In the genomic region with DNA sequence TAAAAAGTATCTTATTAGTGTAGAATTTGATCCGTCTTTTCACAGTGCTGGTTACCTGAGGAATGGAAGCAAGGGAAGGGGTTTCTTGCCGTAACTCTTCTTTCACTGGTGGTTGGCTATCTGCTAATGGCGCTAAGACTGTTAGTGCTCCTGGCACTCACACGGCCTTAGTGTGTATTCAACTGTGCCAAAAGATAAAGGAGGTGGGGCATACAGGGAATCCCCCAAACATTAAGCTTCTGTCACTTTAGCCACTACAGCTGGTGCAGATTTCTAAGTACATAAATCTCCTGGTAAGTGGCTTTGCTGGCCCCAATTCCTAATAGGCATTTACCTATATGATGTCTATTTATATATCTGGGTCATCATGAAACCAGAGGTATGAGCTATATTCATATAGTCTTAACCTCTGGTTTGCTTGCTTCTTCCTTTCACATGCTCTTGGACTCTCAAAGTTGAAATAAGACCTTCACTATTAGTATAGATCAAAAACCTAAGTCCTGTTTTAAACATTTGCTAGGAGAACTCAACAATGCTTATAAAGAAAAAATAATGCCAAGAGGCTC, we compare ENCODE assay signal across 30 cellular contexts.
DNase-seq lines count a peak whose midpoint lies in the region; ATAC-seq, FAIRE-seq and TF ChIP-seq lines count a peak whose summit lies in the region.
"Had no signal": no experiment of that assay in that cellular context is flagged by ENCODE, and none has a peak within 500 bp of the region (broad histone marks: within the 10 kb centered on the region; RNA-seq: fewer than 3 reads in every experiment).

No MANE protein-coding gene starts in this region.

- no peak for FAIRE-seq in pancreas (lab: Jason Lieb, UNC)
- FAIRE-seq: endometrium, G401.6, keratinocyte had no signal

- no peak overlapping the region for H3K27ac ChIP-seq in pancreas
- H3K27ac ChIP-seq: BLaER1 treated with 17β-estradiol and CSF1 and Interleukin-3, amounts not matched to agents 10 nM and 100 nM; brain microvascular endothelial cell; dorsolateral prefrontal cortex; esophagus squamous epithelium; foreskin keratinocyte; heart right ventricle; left ventricle myocardium inferior; transverse colon; VCaP had no signal

- no peak for TF ChIP-seq CTCF in pancreas (IDR thresholded peaks at IDR 0.05)

- no peak overlapping the region for H3K4me3 ChIP-seq in pancreas
- H3K4me3 ChIP-seq: BLaER1 treated with 17β-estradiol and CSF1 and Interleukin-3, amounts not matched to agents 10 nM and 100 nM; dorsolateral prefrontal cortex; esophagus squamous epithelium; heart right ventricle; left ventricle myocardium inferior; transverse colon had no signal

- H3K36me3 ChIP-seq in pancreas, result no peaks in the 10 kb centered on the region
- H3K36me3 ChIP-seq: BLaER1 treated with 17β-estradiol and CSF1 and Interleukin-3, amounts not matched to agents 10 nM and 100 nM; brain microvascular endothelial cell; esophagus squamous epithelium; heart right ventricle; left ventricle myocardium inferior; transverse colon had no signal

- peaks cover 0 to 5% (median 0%) of the 10 kb centered on the region in 3 donors for H3K4me1 ChIP-seq in pancreas
- H3K4me1 ChIP-seq: BLaER1 treated with 17β-estradiol and CSF1 and Interleukin-3, amounts not matched to agents 10 nM and 100 nM; esophagus squamous epithelium; foreskin keratinocyte; heart right ventricle; left ventricle myocardium inferior; transverse colon had no signal

- WGBS in pancreas, 2 donors, result 26 to 34% methylated on average over 4 of the region's 4 CpGs

- H3K9me3 ChIP-seq in pancreas, result no peaks in the 10 kb centered on the region
- H3K9me3 ChIP-seq: BLaER1 treated with 17β-estradiol and CSF1 and Interleukin-3, amounts not matched to agents 10 nM and 100 nM; esophagus squamous epithelium; heart right ventricle; left ventricle myocardium inferior; transverse colon had no signal

- DNase-seq in NCI-H524 treated with DMSO at 0.1 percent for 48 hours (lab: John Stamatoyannopoulos, UW) (peak; percentile 74), pancreas (no peak), NOMO-1 treated with dmso at 0.1 percent for 144 hours (lab: John Stamatoyannopoulos, UW; ENCODE audit: unreplicated experiment) (no peak), SK-N-DZ (ENCODE audit: low spot score) (no peak)
- no peak for DNase-seq in stimulated activated CD4-positive, alpha-beta T cell treated with anti-CD3 and anti-CD28 coated beads, Interleukin-2, amount 100 ng/mL, for 48 hours
- DNase-seq: activated CD4-positive, alpha-beta T cell treated with anti-CD3 and anti-CD28 coated beads for 48 hours; amygdala; brain microvascular endothelial cell; DMS53; dorsolateral prefrontal cortex; esophagus squamous epithelium; foreskin keratinocyte; heart right ventricle; Karpas-422; left ventricle myocardium inferior; mesenchymal stem cell; NCI-H2171; NCI-H510A; Right ventricle myocardium superior; stimulated activated CD4-positive, alpha-beta T cell treated with anti-CD3 and anti-CD28 coated beads, Interleukin-4, amount 100 ng/mL, for 4 hours; transverse colon had no signal

- H3K27me3 ChIP-seq in pancreas, result peaks cover 0 to 4% (median 0%) of the 10 kb centered on the region in 4 donors
- H3K27me3 ChIP-seq: BLaER1 treated with 17β-estradiol and CSF1 and Interleukin-3, amounts not matched to agents 10 nM and 100 nM; brain microvascular endothelial cell; esophagus squamous epithelium; foreskin keratinocyte; transverse colon had no signal

- ATAC-seq in GM18511 (IDR thresholded peaks at IDR 0.05; ENCODE audit: unreplicated experiment) (peak; percentile 34), HG02870 (IDR thresholded peaks at IDR 0.05; ENCODE audit: unreplicated experiment) (peak; percentile 45), pancreas (peak in 3 of 4 donors; percentile 33 to 72 (median 60))
- ATAC-seq: foreskin keratinocyte, HCT116, heart right ventricle, Panc1 had no signal

- intact Hi-C loops in pancreas (cut with DNase I), result no loop called here
